8 cellular contexts compared by ENCODE assay signal in genomic region chr16:57447142-57447962, GRCh38. TPM values are rescaled to one million over a fixed set of nuclear protein-coding genes. Genes with fewer than 3 reads are reported as not detected.
A peak's percentile ranks its signal among the peaks of the same experiment; 100 is the strongest.
DNase-seq lines count a peak whose midpoint lies in the region; TF ChIP-seq lines count a peak whose summit lies in the region.

CIAPIN1 (minus strand) TSS chr16:57447385; CDS start chr16:57440928, 6,457 bp downstream.
COQ9 (plus strand) TSS chr16:57447479; CDS start chr16:57447506, 27 bp downstream.

- H3K4me3 Mint-ChIP-seq in nephron progenitor cell = peak within 1 kb of the TSS; percentile 94
- peak within 1 kb of the TSS; percentile 95 for H3K4me3 Mint-ChIP-seq in stimulated activated naive CD8-positive, alpha-beta T cell treated with anti-CD3 and anti-CD28 coated beads, Interleukin-15, Interleukin-2, amounts not matched to agents 100 ng/mL and 50 ng/mL, for 24 hours

- H3K27me3 ChIP-seq in H7 (ENCODE audit: control insufficient read depth, insufficient read depth, low read length) = no peaks in the 10 kb centered on the region

- DNase-seq in ELR (ENCODE audit: low read depth) = peak; percentile 96
- DNase-seq in H7 = peak; percentile 96
- peak; percentile 95 for DNase-seq in M059J (ENCODE audit: low read depth)
- DNase-seq in SHP77 (lab: John Stamatoyannopoulos, UW) = peak; percentile 94 to 95
- peak; percentile 88 for DNase-seq in activated effector memory CD4-positive, alpha-beta T cell treated with Interleukin-2 at 50 U/mL for 16 hours
- DNase-seq in fibroblast of the aortic adventitia (ENCODE audit: low read depth) = peak; percentile 88
- DNase-seq in nephron progenitor cell = peak; percentile 89

- TF ChIP-seq CTCF in fibroblast of the aortic adventitia (IDR thresholded peaks at IDR 0.05; ENCODE audit: insufficient read depth, low read length) (no peak), nephron progenitor cell (IDR thresholded peaks at IDR 0.05) (no peak)

- H3K4me3 ChIP-seq in H7 (ENCODE audit: insufficient read depth, low read depth, low read length) (peak within 1 kb of the TSS; percentile 93), fibroblast of the aortic adventitia (ENCODE audit: low read depth, low read length) (peak within 1 kb of the TSS; percentile 97)

- H3K9me3 Mint-ChIP-seq in nephron progenitor cell = peaks cover 5% of the 10 kb centered on the region
- H3K9me3 Mint-ChIP-seq in stimulated activated naive CD8-positive, alpha-beta T cell treated with anti-CD3 and anti-CD28 coated beads, Interleukin-15, Interleukin-2, amounts not matched to agents 100 ng/mL and 50 ng/mL, for 24 hours = no peaks in the 10 kb centered on the region

- H3K36me3 ChIP-seq in H7 (replicated peaks; ENCODE audit: control insufficient read depth, insufficient read depth, low read length) = peaks cover 3% of the 10 kb centered on the region

- H3K27me3 Mint-ChIP-seq in nephron progenitor cell (ENCODE audit: low read depth, poor library complexity) = no peaks in the 10 kb centered on the region
- no peaks in the 10 kb centered on the region for H3K27me3 Mint-ChIP-seq in stimulated activated naive CD8-positive, alpha-beta T cell treated with anti-CD3 and anti-CD28 coated beads, Interleukin-15, Interleukin-2, amounts not matched to agents 100 ng/mL and 50 ng/mL, for 24 hours

- peak within 1 kb of the TSS; percentile 75 for H3K27ac Mint-ChIP-seq in nephron progenitor cell
- peak within 1 kb of the TSS; percentile 90 for H3K27ac Mint-ChIP-seq in stimulated activated naive CD8-positive, alpha-beta T cell treated with anti-CD3 and anti-CD28 coated beads, Interleukin-15, Interleukin-2, amounts not matched to agents 100 ng/mL and 50 ng/mL, for 24 hours

- peaks cover 29% of the 10 kb centered on the region for H3K36me3 Mint-ChIP-seq in nephron progenitor cell (ENCODE audit: low read depth)
- peaks cover 15% of the 10 kb centered on the region for H3K36me3 Mint-ChIP-seq in stimulated activated naive CD8-positive, alpha-beta T cell treated with anti-CD3 and anti-CD28 coated beads, Interleukin-15, Interleukin-2, amounts not matched to agents 100 ng/mL and 50 ng/mL, for 24 hours (ENCODE audit: low read depth)

- H3K4me1 Mint-ChIP-seq in nephron progenitor cell = peaks cover 24% of the 10 kb centered on the region
- H3K4me1 Mint-ChIP-seq in stimulated activated naive CD8-positive, alpha-beta T cell treated with anti-CD3 and anti-CD28 coated beads, Interleukin-15, Interleukin-2, amounts not matched to agents 100 ng/mL and 50 ng/mL, for 24 hours (ENCODE audit: low read depth) = peaks cover 37% of the 10 kb centered on the region

RNA-seq across cellular contexts. Expression of gene CIAPIN1, which starts in this region (rescaled TPM):
- 114 and 134 TPM in 2 replicates for total RNA-seq in H7 (2014; rRNA removed; shearing (Covaris generic))
- 61.3 and 70.7 TPM in 2 replicates for total RNA-seq in M059J (2014; rRNA removed; shearing (Covaris generic))
- total RNA-seq in fibroblast of the aortic adventitia (ENCODE audit: low replicate concordance) = 39.3 and 53.9 TPM in 2 replicates

RNA-seq across cellular contexts. Expression of gene COQ9, which starts in this region (rescaled TPM):
- 43.3 and 59.6 TPM in 2 replicates for total RNA-seq in H7 (2014; rRNA removed; shearing (Covaris generic))
- total RNA-seq in M059J (2014; rRNA removed; shearing (Covaris generic)) = 52.2 and 60.5 TPM in 2 replicates
- 30.9 and 40.0 TPM in 2 replicates for total RNA-seq in fibroblast of the aortic adventitia (ENCODE audit: low replicate concordance)

Comparison
In these comparisons a context has a peak if more than half of its experiments do, and no peak if none do; other contexts are left out.
1. Peak in every context shown above with its lines: DNase-seq and H3K4me3 ChIP-seq.